In the genomic region with DNA sequence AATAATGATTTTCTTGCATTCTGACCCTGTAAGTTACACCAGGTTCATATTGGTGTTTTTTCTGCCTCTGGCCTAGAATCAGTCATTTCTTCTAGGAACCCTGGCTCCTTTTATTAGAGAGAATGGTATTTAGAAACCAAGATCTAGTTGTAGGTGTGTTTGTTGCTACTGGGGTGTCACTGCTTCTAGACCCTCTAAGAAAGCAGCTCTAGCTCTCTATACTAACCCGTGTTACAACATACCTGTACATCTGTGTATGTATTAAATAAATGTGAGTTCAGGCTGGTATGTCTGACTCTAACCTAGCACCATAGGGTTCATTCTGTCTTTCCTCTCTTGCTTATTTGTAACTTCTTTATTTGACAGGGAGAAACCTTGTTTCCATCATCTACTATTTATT, we compare ENCODE assay signal across 15 cellular contexts.
DNase-seq lines count a peak whose midpoint lies in the region; ATAC-seq and TF ChIP-seq lines count a peak whose summit lies in the region.
"Had no signal": no experiment of that assay in that cellular context is flagged by ENCODE, and none has a peak within 500 bp of the region (broad histone marks: within the 10 kb centered on the region; RNA-seq: fewer than 3 reads in every experiment).

No MANE protein-coding gene starts in this region.

- H3K27ac ChIP-seq in VCaP: peak overlapping the region; percentile 59
- H3K27ac ChIP-seq: HL-60, RWPE1 had no signal

- no peaks in the 10 kb centered on the region for H3K27me3 Mint-ChIP-seq in activated naive CD8-positive, alpha-beta T cell
- no peaks in the 10 kb centered on the region for H3K27me3 Mint-ChIP-seq in activated naive CD8-positive, alpha-beta T cell treated with anti-CD3 and anti-CD28 coated beads, Interleukin-2, amount 50 U/mL, for 24 hours
- H3K27me3 Mint-ChIP-seq in memory B cell: no peaks in the 10 kb centered on the region

- no peak overlapping the region for H3K27ac Mint-ChIP-seq in activated naive CD8-positive, alpha-beta T cell
- no peak overlapping the region for H3K27ac Mint-ChIP-seq in activated naive CD8-positive, alpha-beta T cell treated with anti-CD3 and anti-CD28 coated beads, Interleukin-2, amount 50 U/mL, for 24 hours
- peak overlapping the region; percentile 85 for H3K27ac Mint-ChIP-seq in memory B cell

- TF ChIP-seq CTCF in VCaP (conservative IDR thresholded peaks at IDR 0.05): no peak

- no peaks in the 10 kb centered on the region for H3K9me3 Mint-ChIP-seq in activated naive CD8-positive, alpha-beta T cell (ENCODE audit: low read depth)
- no peaks in the 10 kb centered on the region for H3K9me3 Mint-ChIP-seq in activated naive CD8-positive, alpha-beta T cell treated with anti-CD3 and anti-CD28 coated beads, Interleukin-2, amount 50 U/mL, for 24 hours
- H3K9me3 Mint-ChIP-seq in memory B cell: no peaks in the 10 kb centered on the region

- no peak for DNase-seq in activated naive CD8-positive, alpha-beta T cell treated with anti-CD3 and anti-CD28 coated beads, Interleukin-2, amount 50 U/mL, for 24 hours
- DNase-seq in memory B cell (ENCODE audit: low spot score in 2 of 2) (no peak), NCI-H526 (lab: John Stamatoyannopoulos, UW) (no peak), HUDEP-2 (lab: John Stamatoyannopoulos, UW; ENCODE audit: unreplicated experiment in 76 of 76) (no peak), NOMO-1 (lab: John Stamatoyannopoulos, UW; ENCODE audit: unreplicated experiment in 2 of 2) (no peak)
- DNase-seq: KBM-7; NCI-H1048; NCI-H146; NCI-H226; NCI-H526 treated with DMSO at 0.1 percent for 48 hours; NK-92 treated with Interleukin-12 subunit alpha and Interleukin-12 subunit beta, amount 100 ng/mL, for 24 hours had no signal

- H3K4me1 Mint-ChIP-seq in activated naive CD8-positive, alpha-beta T cell (ENCODE audit: low read depth): peaks cover 75% of the 10 kb centered on the region
- H3K4me1 Mint-ChIP-seq in activated naive CD8-positive, alpha-beta T cell treated with anti-CD3 and anti-CD28 coated beads, Interleukin-2, amount 50 U/mL, for 24 hours: peaks cover 69% of the 10 kb centered on the region
- peaks cover 38% of the 10 kb centered on the region for H3K4me1 Mint-ChIP-seq in memory B cell

- H3K36me3 Mint-ChIP-seq in activated naive CD8-positive, alpha-beta T cell: peaks cover 11% of the 10 kb centered on the region
- H3K36me3 Mint-ChIP-seq in activated naive CD8-positive, alpha-beta T cell treated with anti-CD3 and anti-CD28 coated beads, Interleukin-2, amount 50 U/mL, for 24 hours (ENCODE audit: low read depth): peaks cover 27% of the 10 kb centered on the region
- peaks cover 1% of the 10 kb centered on the region for H3K36me3 Mint-ChIP-seq in memory B cell

- ATAC-seq in activated naive CD8-positive, alpha-beta T cell treated with anti-CD3 and anti-CD28 coated beads, Interleukin-2, amount 50 U/mL, for 24 hours: no peak
- ATAC-seq in memory B cell (ENCODE audit: low read depth): no peak

- H3K4me3 Mint-ChIP-seq in activated naive CD8-positive, alpha-beta T cell: peak overlapping the region; percentile 41
- H3K4me3 Mint-ChIP-seq in activated naive CD8-positive, alpha-beta T cell treated with anti-CD3 and anti-CD28 coated beads, Interleukin-2, amount 50 U/mL, for 24 hours: no peak overlapping the region
- H3K4me3 Mint-ChIP-seq in memory B cell: no peak overlapping the region
